9 cellular contexts compared by ENCODE assay signal in genomic region chr4:10095296-10095991, GRCh38. TPM values are rescaled to one million over a fixed set of nuclear protein-coding genes. Genes with fewer than 3 reads are reported as not detected.
DNase-seq lines count a peak whose midpoint lies in the region; ATAC-seq lines count a peak whose summit lies in the region.
"Had no signal": no experiment of that assay in that cellular context is flagged by ENCODE, and none has a peak within 500 bp of the region (broad histone marks: within the 10 kb centered on the region; RNA-seq: fewer than 3 reads in every experiment).

No MANE protein-coding gene starts in this region.

- H3K9me3 ChIP-seq in mucosa of stomach (ENCODE audit: control insufficient read depth, low read length) = no peaks in the 10 kb centered on the region

- DNase-seq in A172 (ENCODE audit: low spot score) = peak; percentile 67
- peak; percentile 61 for DNase-seq in activated naive CD8-positive, alpha-beta T cell treated with anti-CD3 and anti-CD28 coated beads, Interleukin-2, amount 50 U/mL, for 24 hours
- no peak for DNase-seq in amygdala (lab: John Stamatoyannopoulos, UW)
- no peak for DNase-seq in ecto neural progenitor cell (ENCODE audit: low spot score)
- DNase-seq in stimulated activated CD4-positive, alpha-beta T cell treated with anti-CD3 and anti-CD28 coated beads, Interleukin-4, amount 100 ng/mL, for 24 hours = no peak
- DNase-seq in stimulated activated naive CD4-positive, alpha-beta T cell (lab: John Stamatoyannopoulos, UW) = no peak
- DNase-seq: DMS 273 treated with DMSO at 0.1 percent for 48 hours had no signal

- H3K36me3 ChIP-seq in mucosa of stomach (ENCODE audit: control insufficient read depth, insufficient read depth, low read length) = peaks cover 66% of the 10 kb centered on the region

- H3K36me3 Mint-ChIP-seq in activated naive CD8-positive, alpha-beta T cell treated with anti-CD3 and anti-CD28 coated beads, Interleukin-2, amount 50 U/mL, for 24 hours (ENCODE audit: low read depth) = peaks cover 76% of the 10 kb centered on the region

- H3K27me3 ChIP-seq in mucosa of stomach (ENCODE audit: control insufficient read depth, insufficient read depth, low read length) = no peaks in the 10 kb centered on the region

- H3K4me3 ChIP-seq in mucosa of stomach (ENCODE audit: low read length) = no peak overlapping the region

- H3K9ac ChIP-seq in mucosa of stomach (ENCODE audit: low read length) = peak overlapping the region; percentile 58

- ATAC-seq in HG02798 (IDR thresholded peaks at IDR 0.05; ENCODE audit: poor library complexity, unreplicated experiment) = peak; percentile 22
- peak; percentile 36 for ATAC-seq in activated naive CD8-positive, alpha-beta T cell treated with anti-CD3 and anti-CD28 coated beads, Interleukin-2, amount 50 U/mL, for 24 hours

- peaks cover 99% of the 10 kb centered on the region for H3K4me1 Mint-ChIP-seq in activated naive CD8-positive, alpha-beta T cell treated with anti-CD3 and anti-CD28 coated beads, Interleukin-2, amount 50 U/mL, for 24 hours

- H3K27ac Mint-ChIP-seq in activated naive CD8-positive, alpha-beta T cell treated with anti-CD3 and anti-CD28 coated beads, Interleukin-2, amount 50 U/mL, for 24 hours = peak overlapping the region; percentile 95

- H3K4me3 Mint-ChIP-seq in activated naive CD8-positive, alpha-beta T cell treated with anti-CD3 and anti-CD28 coated beads, Interleukin-2, amount 50 U/mL, for 24 hours = peak overlapping the region; percentile 33

- peaks cover 56% of the 10 kb centered on the region for H3K4me1 ChIP-seq in mucosa of stomach (ENCODE audit: control insufficient read depth, insufficient read depth, low read length)

- H3K27me3 Mint-ChIP-seq in activated naive CD8-positive, alpha-beta T cell treated with anti-CD3 and anti-CD28 coated beads, Interleukin-2, amount 50 U/mL, for 24 hours = no peaks in the 10 kb centered on the region

- no peaks in the 10 kb centered on the region for H3K9me3 Mint-ChIP-seq in activated naive CD8-positive, alpha-beta T cell treated with anti-CD3 and anti-CD28 coated beads, Interleukin-2, amount 50 U/mL, for 24 hours

RNA-seq across cellular contexts. Expression of gene WDR1, which starts 21.2 kb away (rescaled TPM):
- 271 and 296 TPM in 2 replicates for total RNA-seq in A172 (2014; rRNA removed; shearing (Covaris generic))

Comparison
In these comparisons a context has a peak if more than half of its experiments do, and no peak if none do; other contexts are left out.
1. DNase-seq: peak in A172 (single experiment) and activated naive CD8-positive, alpha-beta T cell treated with anti-CD3 and anti-CD28 coated beads, Interleukin-2, amount 50 U/mL, for 24 hours (single experiment); none in amygdala (0 of 56), ecto neural progenitor cell (single experiment), stimulated activated CD4-positive, alpha-beta T cell treated with anti-CD3 and anti-CD28 coated beads, Interleukin-4, amount 100 ng/mL, for 24 hours (single experiment) and stimulated activated naive CD4-positive, alpha-beta T cell (0 of 6).